Comparison of ENCODE assay signal across 21 cellular contexts in the genomic region with DNA sequence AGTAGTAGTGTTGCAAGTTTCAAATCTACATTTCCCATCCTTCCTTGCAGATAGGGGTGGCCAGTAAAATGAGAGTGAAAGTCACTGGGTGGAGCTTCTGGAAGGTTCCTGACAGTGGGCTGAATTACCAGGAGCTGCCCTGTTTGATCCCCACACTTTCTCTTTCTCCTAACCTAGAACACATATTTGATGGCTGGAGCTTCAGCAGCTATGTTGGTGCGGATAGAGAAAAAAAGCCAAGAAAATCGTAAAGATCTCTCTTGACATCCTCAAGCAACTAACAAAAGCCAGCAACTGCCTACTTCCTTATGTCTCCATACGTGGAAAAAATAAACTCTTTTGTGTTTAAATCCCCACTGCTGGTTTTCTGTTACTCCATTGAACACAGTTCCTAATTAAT. TPM values are rescaled to one million over a fixed set of nuclear protein-coding genes. Genes with fewer than 3 reads are reported as not detected.
"Had no signal": no experiment of that assay in that cellular context is flagged by ENCODE, and none has a peak within 500 bp of the region (broad histone marks: within the 10 kb centered on the region; RNA-seq: fewer than 3 reads in every experiment).

No MANE protein-coding gene starts in this region.

- H3K4me1 ChIP-seq: SJSA1 had no signal

- H3K4me3 ChIP-seq: MG63, SJSA1, SK-N-MC had no signal

- DNase-seq: Karpas-422, KG1, MG63, NCI-H1092 treated with DMSO at 0.1 percent for 48 hours, NCI-H1436, NCI-H187, NCI-H2029, NCI-H2081 treated with DMSO at 0.1 percent for 48 hours, NCI-H2171 treated with DMSO at 0.1 percent for 48 hours, NCI-H345, NCI-H446 treated with DMSO at 0.1 percent for 48 hours, NCI-H510A treated with DMSO at 0.1 percent for 48 hours, NCI-H526, Right ventricle myocardium superior, RPMI8226, SIG-M5 had no signal

- H3K27me3 ChIP-seq: MG63, SJSA1 had no signal

- H3K9me3 ChIP-seq: MG63, SJSA1 had no signal

- FAIRE-seq: HTR-8/SVneo, RCC 7860 had no signal

- H3K27ac ChIP-seq: HL-60, SJSA1, SK-N-MC had no signal

- H3K36me3 ChIP-seq: MG63, SJSA1 had no signal

RNA-seq across cellular contexts. Expression of a gene that starts 35.0 kb away (rescaled TPM):
- total RNA-seq: Right ventricle myocardium superior, SJSA1 had no signal

RNA-seq across cellular contexts. Expression of a gene that starts 44.6 kb away (rescaled TPM):
- total RNA-seq: Right ventricle myocardium superior, SJSA1 had no signal

RNA-seq across cellular contexts. Expression of a gene that starts 45.2 kb away (rescaled TPM):
- total RNA-seq: SJSA1 had no signal
